8 cellular contexts compared by ENCODE assay signal in genomic region chr19:11324079-11324661, GRCh38. TPM values are rescaled to one million over a fixed set of nuclear protein-coding genes. Genes with fewer than 3 reads are reported as not detected.
DNase-seq lines count a peak whose midpoint lies in the region; ATAC-seq lines count a peak whose summit lies in the region.

No MANE protein-coding gene starts in this region.

- peak overlapping the region in 1 of 2 donors; percentile 50 for H3K4me3 Mint-ChIP-seq in stimulated activated naive B cell treated with anti-CD40 and anti-IgM and Interleukin-4, amounts not matched to agents 10 μg/mL and 1 μg/mL and 100 μg/mL, for 72 hours

- H3K36me3 Mint-ChIP-seq in stimulated activated naive B cell treated with anti-CD40 and anti-IgM and Interleukin-4, amounts not matched to agents 10 μg/mL and 1 μg/mL and 100 μg/mL, for 72 hours, result peaks cover 0 to 4% of the 10 kb centered on the region in 2 donors

- ATAC-seq in stimulated activated naive B cell treated with anti-CD40 and anti-IgM and Interleukin-4, amounts not matched to agents 10 μg/mL and 1 μg/mL and 100 μg/mL, for 72 hours (replicated peaks), result peak; percentile 80 to 81
- no peak for ATAC-seq in GM21723 (IDR thresholded peaks at IDR 0.05; ENCODE audit: unreplicated experiment)

- H3K9me3 Mint-ChIP-seq in stimulated activated naive B cell treated with anti-CD40 and anti-IgM and Interleukin-4, amounts not matched to agents 10 μg/mL and 1 μg/mL and 100 μg/mL, for 72 hours, result no peaks in the 10 kb centered on the region

- peak overlapping the region; percentile 96 for H3K27ac Mint-ChIP-seq in stimulated activated naive B cell treated with anti-CD40 and anti-IgM and Interleukin-4, amounts not matched to agents 10 μg/mL and 1 μg/mL and 100 μg/mL, for 72 hours

- H3K27me3 Mint-ChIP-seq in stimulated activated naive B cell treated with anti-CD40 and anti-IgM and Interleukin-4, amounts not matched to agents 10 μg/mL and 1 μg/mL and 100 μg/mL, for 72 hours, result peaks cover 0 to 6% of the 10 kb centered on the region in 2 donors

- DNase-seq in G401 (ENCODE audit: low spot score) (peak; percentile 84), HK-2 (ENCODE audit: unreplicated experiment) (peak; percentile 68), RPMI7951 (ENCODE audit: low read depth) (peak; percentile 97), brain pericyte (ENCODE audit: low read depth, low spot score) (peak; percentile 84), kidney tubule cell (ENCODE audit: low spot score) (peak; percentile 83), activated gamma-delta T cell treated with Interleukin-2 at 50 U/mL for 16 hours (no peak)
- peak; percentile 28 for DNase-seq in stimulated activated naive B cell treated with anti-CD40 and anti-IgM and Interleukin-4, amounts not matched to agents 10 μg/mL and 1 μg/mL and 100 μg/mL, for 72 hours

- in situ Hi-C loops in G401 (cut with HindIII; ENCODE audit: low sequenced_read_pairs), result no loop called here

- H3K4me1 Mint-ChIP-seq in stimulated activated naive B cell treated with anti-CD40 and anti-IgM and Interleukin-4, amounts not matched to agents 10 μg/mL and 1 μg/mL and 100 μg/mL, for 72 hours, result peaks cover 31 to 42% of the 10 kb centered on the region in 2 donors

RNA-seq across cellular contexts. Expression of gene RAB3D, which starts 15.3 kb away (rescaled TPM):
- total RNA-seq in G401 (2014; rRNA removed; shearing (Covaris generic)), result 18.2 and 18.3 TPM in 2 replicates
- total RNA-seq in RPMI7951 (2014; rRNA removed; shearing (Covaris generic)), result 6.2 and 7.5 TPM in 2 replicates

RNA-seq across cellular contexts. Expression of gene TMEM205, which starts 21.9 kb away (rescaled TPM):
- 363 and 408 TPM in 2 replicates for total RNA-seq in G401 (2014; rRNA removed; shearing (Covaris generic))
- 211 and 255 TPM in 2 replicates for total RNA-seq in RPMI7951 (2014; rRNA removed; shearing (Covaris generic))

RNA-seq across cellular contexts. Expression of gene CCDC159, which starts 22.1 kb away (rescaled TPM):
- total RNA-seq in G401 (2014; rRNA removed; shearing (Covaris generic)), result 2.6 TPM in 2 replicates
- total RNA-seq in RPMI7951 (2014; rRNA removed; shearing (Covaris generic)), result 4.3 and 4.8 TPM in 2 replicates

RNA-seq across cellular contexts. Expression of gene TSPAN16, which starts 28.2 kb away (rescaled TPM):
- total RNA-seq in G401 (2014; rRNA removed; shearing (Covaris generic)), result not detected in 2 replicates
- total RNA-seq in RPMI7951 (2014; rRNA removed; shearing (Covaris generic)), result not detected in 2 replicates

RNA-seq across cellular contexts. Expression of gene PLPPR2, which starts 31.1 kb away (rescaled TPM):
- total RNA-seq in G401 (2014; rRNA removed; shearing (Covaris generic)), result 8.1 and 11.5 TPM in 2 replicates
- total RNA-seq in RPMI7951 (2014; rRNA removed; shearing (Covaris generic)), result 14.1 and 17.3 TPM in 2 replicates
